In the genomic region with DNA sequence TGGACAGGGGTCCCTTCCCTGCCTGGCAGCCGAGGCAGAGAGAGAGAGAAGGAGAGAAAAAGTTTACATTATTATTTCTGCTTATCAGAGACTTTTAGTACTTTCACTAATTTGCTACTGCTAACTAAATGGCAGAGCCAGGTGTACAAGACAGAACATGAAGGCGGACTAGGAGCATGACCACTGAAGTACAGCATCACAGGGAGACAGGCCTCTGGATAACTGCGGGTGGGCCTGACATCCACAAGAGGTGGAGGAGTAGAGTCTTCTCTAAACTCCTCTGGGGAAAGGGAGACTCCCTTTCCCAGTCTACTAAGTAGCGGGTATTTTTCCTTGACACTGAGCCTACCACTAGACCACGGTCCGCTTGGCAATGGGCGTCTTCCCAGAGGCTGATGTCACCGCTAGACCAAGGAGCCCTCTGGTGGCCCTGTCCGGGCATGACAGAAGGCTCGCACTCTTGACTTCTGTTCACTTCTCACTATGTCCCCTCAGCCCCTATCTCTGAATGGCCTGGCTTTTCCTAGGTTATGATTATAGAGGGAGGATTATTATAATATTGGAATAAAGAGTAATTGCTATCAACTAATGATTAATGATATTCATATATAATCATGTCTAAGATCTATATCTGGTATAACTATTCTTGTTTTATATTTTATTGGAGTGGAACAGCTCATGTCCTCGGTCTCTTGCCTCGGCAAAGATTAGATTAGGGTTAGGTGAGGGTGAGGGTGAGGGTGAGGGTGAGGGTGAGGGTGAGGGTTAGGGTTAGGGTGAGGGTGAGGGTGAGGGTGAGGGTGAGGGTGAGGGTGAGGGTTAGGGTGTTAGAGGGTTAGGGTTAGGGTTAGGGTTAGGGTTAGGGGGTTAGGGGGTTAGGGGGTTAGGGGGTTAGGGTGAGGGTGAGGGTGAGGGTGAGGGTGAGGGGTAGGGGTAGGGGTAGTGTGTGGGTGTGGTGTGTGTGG, we compare ENCODE assay signal across 8 cellular contexts. TPM values are rescaled to one million over a fixed set of nuclear protein-coding genes. Genes with fewer than 3 reads are reported as not detected.
DNase-seq lines count a peak whose midpoint lies in the region; ATAC-seq, FAIRE-seq and TF ChIP-seq lines count a peak whose summit lies in the region.
"Not testable (repeated sequence)": the region's sequence is repeated elsewhere in the genome, so short reads cannot be mapped to it uniquely, and the experiment has no call there.

No MANE protein-coding gene starts in this region.

- not testable (repeated sequence) for H3F3A ChIP-seq in Loucy (ENCODE audit: low read depth)

- not testable (repeated sequence) for H3K9me3 ChIP-seq in Loucy (ENCODE audit: insufficient read depth, low read depth, low read length)

- not testable (repeated sequence) for H3K36me3 Mint-ChIP-seq in activated CD4-positive, alpha-beta T cell treated with anti-CD3 and anti-CD28 coated beads, Interleukin-2, amount 10 ng/mL, durations not matched to agents 24 days and 14 days (ENCODE audit: low read depth); mesothelial cell of epicardium

- peak; percentile 53 for ATAC-seq in foreskin keratinocyte

- TF ChIP-seq CTCF in Loucy (conservative IDR thresholded peaks at IDR 0.05; ENCODE audit: low read length): peak; percentile 85
- TF ChIP-seq CTCF in foreskin keratinocyte (conservative IDR thresholded peaks at IDR 0.05): peak; percentile 90
- TF ChIP-seq CTCF in mesothelial cell of epicardium (IDR thresholded peaks at IDR 0.05; ENCODE audit: unreplicated experiment): peak; percentile 56

- FAIRE-seq in G401.6 (lab: Jason Lieb, UNC): peak; percentile 84
- FAIRE-seq in urothelium cell line (lab: Jason Lieb, UNC): peak; percentile 95

- not testable (repeated sequence) for H3K4me3 ChIP-seq in Loucy (ENCODE audit: low read length, poor library complexity, severe bottlenecking)

- H3K27me3 Mint-ChIP-seq in activated CD4-positive, alpha-beta T cell treated with anti-CD3 and anti-CD28 coated beads, Interleukin-2, amount 10 ng/mL, durations not matched to agents 24 days and 14 days; mesothelial cell of epicardium (ENCODE audit: low read depth): not testable (repeated sequence)

- H4K20me1 ChIP-seq in Loucy (ENCODE audit: insufficient read depth, low read length, poor library complexity, severe bottlenecking): not testable (repeated sequence)

- H3K9me3 Mint-ChIP-seq in activated CD4-positive, alpha-beta T cell treated with anti-CD3 and anti-CD28 coated beads, Interleukin-2, amount 10 ng/mL, durations not matched to agents 24 days and 14 days: not testable (repeated sequence)
- H3K9me3 Mint-ChIP-seq in mesothelial cell of epicardium: peaks cover 20% of the 10 kb centered on the region

- H3K27ac ChIP-seq in foreskin keratinocyte: not testable (repeated sequence)

- not testable (repeated sequence) for H3K27ac Mint-ChIP-seq in activated CD4-positive, alpha-beta T cell treated with anti-CD3 and anti-CD28 coated beads, Interleukin-2, amount 10 ng/mL, durations not matched to agents 24 days and 14 days; mesothelial cell of epicardium

- H3K36me3 ChIP-seq in Loucy (ENCODE audit: insufficient read depth, low read length): not testable (repeated sequence)

- not testable (repeated sequence) for H3K79me2 ChIP-seq in Loucy (ENCODE audit: insufficient read depth, low read length)

- H3K9ac ChIP-seq in Loucy (ENCODE audit: low read depth, low read length, poor library complexity, severe bottlenecking): not testable (repeated sequence)

- intact Hi-C loops in activated CD4-positive, alpha-beta T cell treated with anti-CD3 and anti-CD28 coated beads, Interleukin-2, amount 10 ng/mL, durations not matched to agents 24 days and 14 days (cut with micrococcal nuclease): not testable (repeated sequence)

- H3K9me2 ChIP-seq in Loucy (replicated peaks; ENCODE audit: low read depth, low read length): not testable (repeated sequence)

- not testable (repeated sequence) for H3K27me3 ChIP-seq in Loucy (ENCODE audit: insufficient read depth, low read length, poor library complexity, severe bottlenecking); foreskin keratinocyte

- not testable (repeated sequence) for H3K4me2 ChIP-seq in Loucy (ENCODE audit: low read depth, low read length, poor library complexity, severe bottlenecking)

- H3K4me1 Mint-ChIP-seq in activated CD4-positive, alpha-beta T cell treated with anti-CD3 and anti-CD28 coated beads, Interleukin-2, amount 10 ng/mL, durations not matched to agents 24 days and 14 days; mesothelial cell of epicardium: not testable (repeated sequence)

- not testable (repeated sequence) for H3K4me1 ChIP-seq in Loucy (ENCODE audit: insufficient read depth, low read length, poor library complexity, severe bottlenecking); foreskin keratinocyte

- H3K4me3 Mint-ChIP-seq in activated CD4-positive, alpha-beta T cell treated with anti-CD3 and anti-CD28 coated beads, Interleukin-2, amount 10 ng/mL, durations not matched to agents 24 days and 14 days; mesothelial cell of epicardium: not testable (repeated sequence)

- DNase-seq in activated CD4-positive, alpha-beta T cell treated with anti-CD3 and anti-CD28 coated beads, Interleukin-2, amount 10 ng/mL, durations not matched to agents 24 days and 14 days: peak; percentile 85
- DNase-seq in astrocyte of the hippocampus (ENCODE audit: low read depth, low spot score): peak; percentile 81
- peak in 1 of 2 donors; percentile 44 for DNase-seq in foreskin keratinocyte
- DNase-seq in mesothelial cell of epicardium (ENCODE audit: low spot score in 2 of 2, unreplicated experiment in 2 of 2): peak in 1 of 2 experiments; percentile 53
- peak; percentile 15 to 24 for DNase-seq in stimulated activated CD4-positive, alpha-beta T cell treated with anti-CD3 and anti-CD28 coated beads, Interleukin-15, amount 100 ng/mL, for 1 hour (ENCODE audit: low read depth in 1 of 2, low spot score in 1 of 2)
- DNase-seq in urothelium cell line (ENCODE audit: low spot score): peak; percentile 58

- H2AFZ ChIP-seq in Loucy (ENCODE audit: low read length): not testable (repeated sequence)

RNA-seq across cellular contexts. Expression of gene PARD6G, which starts 10.5 kb away (rescaled TPM):
- 0.40 and 0.47 TPM in 2 replicates for total RNA-seq in activated CD4-positive, alpha-beta T cell treated with anti-CD3 and anti-CD28 coated beads, Interleukin-2, amount 10 ng/mL, durations not matched to agents 24 days and 14 days
- 18.0 and 19.1 TPM in 2 replicates for total RNA-seq in foreskin keratinocyte
- polyA plus RNA-seq in foreskin keratinocyte: 14.0 and 14.1 TPM in 2 replicates
- total RNA-seq in mesothelial cell of epicardium: 25.5 to 30.8 TPM (median 30.7 TPM) in 3 replicates

Comparison
In these comparisons a context has a peak if more than half of its experiments do, and no peak if none do; other contexts are left out.
1. RNA of gene PARD6G, which starts 10.5 kb away (total RNA-seq): 25.5 to 30.8 TPM in mesothelial cell of epicardium and 18.0 to 19.1 TPM in foreskin keratinocyte; 0.40 to 0.47 TPM in activated CD4-positive, alpha-beta T cell treated with anti-CD3 and anti-CD28 coated beads, Interleukin-2, amount 10 ng/mL, durations not matched to agents 24 days and 14 days; every median in the first group is over 10 times any median in the second.
2. Peak in every context shown above with its lines, with median percentiles within 50 percentile points of each other: CTCF ChIP-seq.